In genomic region chr6:33885121-33886057, GRCh38 we compare ENCODE assay signal across 16 cellular contexts.
DNase-seq lines count a peak whose midpoint lies in the region; ATAC-seq and TF ChIP-seq lines count a peak whose summit lies in the region.
"Had no signal": no experiment of that assay in that cellular context is flagged by ENCODE, and none has a peak within 500 bp of the region (broad histone marks: within the 10 kb centered on the region; RNA-seq: fewer than 3 reads in every experiment).

No MANE protein-coding gene starts in this region.

- no peak overlapping the region for H3K9ac ChIP-seq in GM23248

- 0 out of 2 replicates have a peak, but pooled peaks cover 4% of the 10 kb centered on the region for H3K27me3 ChIP-seq in GM23248 (replicated peaks; ENCODE audit: insufficient read depth)
- H3K27me3 ChIP-seq: upper lobe of left lung had no signal

- H3K27ac ChIP-seq in GM23248 = peak overlapping the region; percentile 52; the same call in 1 of the 2 replicates

- no peaks in the 10 kb centered on the region for H3K36me3 ChIP-seq in GM23248 (ENCODE audit: low read depth)
- H3K36me3 ChIP-seq: upper lobe of left lung had no signal

- in situ Hi-C loops in GM23248 (cut with MboI) = no loop called here
- in situ Hi-C loops in G401 (cut with HindIII; ENCODE audit: low sequenced_read_pairs) = no loop called here

- no peak overlapping the region for H2AFZ ChIP-seq in GM23248

- no peak overlapping the region for H3K27ac Mint-ChIP-seq in stimulated activated effector memory CD8-positive, alpha-beta T cell treated with anti-CD3 and anti-CD28 coated beads, Interleukin-12 subunit alpha, Interleukin-12 subunit beta, amount 100 ng/mL, for 72 hours

- WGBS in GM23248 (ENCODE audit: low coverage in 1 of 2, low lambda C conversion rate in 2 of 2, missing lambda C conversion rate in 2 of 2), 2 experiments = 86 to 87% methylated on average over 6 of the region's 6 CpGs

- no peaks in the 10 kb centered on the region for H3K9me2 ChIP-seq in GM23248 (ENCODE audit: insufficient read depth)

- ATAC-seq in stimulated activated effector memory CD8-positive, alpha-beta T cell treated with anti-CD3 and anti-CD28 coated beads, Interleukin-12 subunit alpha, Interleukin-12 subunit beta, amount 100 ng/mL, for 72 hours = peak; percentile 47
- ATAC-seq in HG03565 (IDR thresholded peaks at IDR 0.05; ENCODE audit: unreplicated experiment) = no peak
- ATAC-seq in GM19455 (IDR thresholded peaks at IDR 0.05; ENCODE audit: unreplicated experiment) = no peak

- DNase-seq in GM23248 (peak; percentile 89), RPMI7951 (ENCODE audit: low read depth) (peak; percentile 82), fibroblast of pulmonary artery (ENCODE audit: low read depth) (peak; percentile 18), G401 (ENCODE audit: low spot score) (no peak)
- no peak for DNase-seq in stimulated activated effector memory CD8-positive, alpha-beta T cell treated with anti-CD3 and anti-CD28 coated beads, Interleukin-12 subunit alpha, Interleukin-12 subunit beta, amount 100 ng/mL, for 72 hours (ENCODE audit: low spot score in 2 of 2)
- no peak for DNase-seq in activated CD4-positive, CD25-positive, alpha-beta regulatory T cell treated with anti-CD3 and anti-CD28 coated beads, Interleukin-2, amount 50 U/mL, for 72 hours
- DNase-seq: activated CD4-positive, alpha-beta memory T cell treated with anti-CD3 and anti-CD28 coated beads for 36 hours; activated naive CD4-positive, alpha-beta T cell treated with anti-CD3 and anti-CD28 coated beads, Interleukin-2, amount 50 U/mL, for 16 hours; cortex of kidney; DMS153; mesendoderm; NCI-H510A treated with DMSO at 0.1 percent for 48 hours; retina; upper lobe of left lung had no signal

- H3K9me3 Mint-ChIP-seq in stimulated activated effector memory CD8-positive, alpha-beta T cell treated with anti-CD3 and anti-CD28 coated beads, Interleukin-12 subunit alpha, Interleukin-12 subunit beta, amount 100 ng/mL, for 72 hours = no peaks in the 10 kb centered on the region
- H3K9me3 Mint-ChIP-seq: activated CD4-positive, alpha-beta memory T cell treated with anti-CD3 and anti-CD28 coated beads for 36 hours had no signal

- no peak for TF ChIP-seq CTCF in fibroblast of pulmonary artery (IDR thresholded peaks at IDR 0.05; ENCODE audit: low read length, missing control alignments)

- peaks cover 30% of the 10 kb centered on the region for H3K4me1 ChIP-seq in GM23248 (ENCODE audit: insufficient read depth)
- H3K4me1 ChIP-seq: upper lobe of left lung had no signal

- no peaks in the 10 kb centered on the region for H3K9me3 ChIP-seq in GM23248 (ENCODE audit: low read depth)
- H3K9me3 ChIP-seq: upper lobe of left lung had no signal

- no peak overlapping the region for H3K4me3 Mint-ChIP-seq in stimulated activated effector memory CD8-positive, alpha-beta T cell treated with anti-CD3 and anti-CD28 coated beads, Interleukin-12 subunit alpha, Interleukin-12 subunit beta, amount 100 ng/mL, for 72 hours
- H3K4me3 Mint-ChIP-seq: activated CD4-positive, alpha-beta memory T cell treated with anti-CD3 and anti-CD28 coated beads for 36 hours had no signal

- H3K36me3 Mint-ChIP-seq in stimulated activated effector memory CD8-positive, alpha-beta T cell treated with anti-CD3 and anti-CD28 coated beads, Interleukin-12 subunit alpha, Interleukin-12 subunit beta, amount 100 ng/mL, for 72 hours = no peaks in the 10 kb centered on the region
- H3K36me3 Mint-ChIP-seq: activated CD4-positive, alpha-beta memory T cell treated with anti-CD3 and anti-CD28 coated beads for 36 hours had no signal

- H3F3A ChIP-seq in GM23248 (ENCODE audit: insufficient read depth) = peaks cover 28% of the 10 kb centered on the region

- no peaks in the 10 kb centered on the region for H4K20me1 ChIP-seq in GM23248 (ENCODE audit: insufficient read depth)

- H3K4me1 Mint-ChIP-seq in stimulated activated effector memory CD8-positive, alpha-beta T cell treated with anti-CD3 and anti-CD28 coated beads, Interleukin-12 subunit alpha, Interleukin-12 subunit beta, amount 100 ng/mL, for 72 hours = peaks cover 21% of the 10 kb centered on the region

- H3K4me3 ChIP-seq in GM23248 = no peak overlapping the region
- H3K4me3 ChIP-seq in fibroblast of pulmonary artery (replicated peaks; ENCODE audit: low read depth, low read length) = no peak overlapping the region
- H3K4me3 ChIP-seq: upper lobe of left lung had no signal

- no peaks in the 10 kb centered on the region for H3K79me2 ChIP-seq in GM23248 (ENCODE audit: insufficient read depth)

- peak overlapping the region; percentile 40 for H3K4me2 ChIP-seq in GM23248 (ENCODE audit: unreplicated experiment)

Comparison
In these comparisons a context has a peak if more than half of its experiments do, and no peak if none do; other contexts are left out.
1. DNase-seq: peak in GM23248 (single experiment), RPMI7951 (single experiment) and fibroblast of pulmonary artery (single experiment); none in stimulated activated effector memory CD8-positive, alpha-beta T cell treated with anti-CD3 and anti-CD28 coated beads, Interleukin-12 subunit alpha, Interleukin-12 subunit beta, amount 100 ng/mL, for 72 hours (0 of 2), G401 (single experiment) and activated CD4-positive, CD25-positive, alpha-beta regulatory T cell treated with anti-CD3 and anti-CD28 coated beads, Interleukin-2, amount 50 U/mL, for 72 hours (single experiment).